1 cellular context compared by ENCODE assay signal in the genomic region with DNA sequence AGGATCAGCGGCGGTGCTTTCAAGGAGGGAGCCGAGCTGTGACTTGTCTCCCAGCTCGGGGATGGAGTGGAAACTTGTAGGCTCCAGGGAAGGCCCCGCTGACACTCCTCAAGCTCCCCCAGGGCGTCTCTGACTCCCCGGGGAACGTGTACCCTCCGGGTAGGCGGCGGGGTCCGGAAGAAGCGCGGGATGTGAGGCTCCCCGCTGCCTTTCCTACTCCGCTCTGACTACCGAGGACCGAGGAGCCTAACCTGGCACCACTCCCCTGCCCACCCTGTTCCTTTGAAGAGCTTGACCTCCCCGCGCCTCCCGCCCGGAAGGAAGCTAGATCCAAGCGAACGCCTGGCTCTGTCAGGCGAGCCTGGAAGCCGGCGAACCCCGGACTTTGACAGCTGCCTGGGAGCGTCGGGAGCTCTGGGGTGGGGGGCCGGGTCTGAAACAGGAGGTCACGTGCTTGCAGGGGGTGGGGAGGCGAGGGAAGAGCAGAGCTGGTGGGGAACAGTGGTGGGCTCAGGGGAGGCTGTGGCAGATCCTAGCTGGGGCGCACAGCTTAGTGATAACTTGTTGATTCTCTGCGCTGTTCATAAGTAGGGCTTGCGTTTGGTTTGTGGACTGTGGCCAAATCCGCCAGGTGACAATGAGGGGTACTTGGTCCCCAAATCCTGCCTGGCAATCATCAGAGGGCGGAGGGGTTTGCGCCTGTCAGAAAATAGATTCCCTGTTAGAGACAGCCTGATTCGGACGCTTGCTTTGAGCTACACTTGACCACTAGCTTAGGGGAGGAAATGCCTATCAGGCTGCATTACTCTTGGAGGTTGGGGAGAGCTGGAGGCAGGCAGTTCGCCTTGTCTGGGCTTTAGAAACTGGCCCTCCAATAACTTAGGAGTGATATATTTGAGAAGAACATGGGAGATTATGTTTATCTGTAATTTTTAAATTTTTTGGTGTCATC.
TF ChIP-seq lines count a peak whose summit lies in the region.

No MANE protein-coding gene starts in this region.

TF ChIP-seq in HepG2, 621 proteins besides CTCF, POLR2A, EP300 and RAD21:
- TF ChIP-seq IKZF4 (CRISPR knock-in tag; IDR thresholded peaks at IDR 0.05; ENCODE audit: borderline replicate concordance, low read depth, not compliant biosample characterization) (no peak), ZFP36L1 (CRISPR knock-in tag; IDR thresholded peaks at IDR 0.05) (no peak), MXI1 (IDR thresholded peaks at IDR 0.05; ENCODE audit: borderline replicate concordance, low read depth, low read length) (no peak), FOXO1 (CRISPR knock-in tag; IDR thresholded peaks at IDR 0.05) (no peak), NFKBIZ (CRISPR knock-in tag; IDR thresholded peaks at IDR 0.05) (no peak), SMAD3 (CRISPR knock-in tag; IDR thresholded peaks at IDR 0.05) (no peak)
- TF ChIP-seq, protein P1, sequence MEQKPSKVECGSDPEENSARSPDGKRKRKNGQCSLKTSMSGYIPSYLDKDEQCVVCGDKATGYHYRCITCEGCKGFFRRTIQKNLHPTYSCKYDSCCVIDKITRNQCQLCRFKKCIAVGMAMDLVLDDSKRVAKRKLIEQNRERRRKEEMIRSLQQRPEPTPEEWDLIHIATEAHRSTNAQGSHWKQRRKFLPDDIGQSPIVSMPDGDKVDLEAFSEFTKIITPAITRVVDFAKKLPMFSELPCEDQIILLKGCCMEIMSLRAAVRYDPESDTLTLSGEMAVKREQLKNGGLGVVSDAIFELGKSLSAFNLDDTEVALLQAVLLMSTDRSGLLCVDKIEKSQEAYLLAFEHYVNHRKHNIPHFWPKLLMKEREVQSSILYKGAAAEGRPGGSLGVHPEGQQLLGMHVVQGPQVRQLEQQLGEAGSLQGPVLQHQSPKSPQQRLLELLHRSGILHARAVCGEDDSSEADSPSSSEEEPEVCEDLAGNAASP (CRISPR knock-in tag; IDR thresholded peaks at IDR 0.05; ENCODE audit: borderline replicate concordance), result no peak
- TF ChIP-seq, protein P2, sequence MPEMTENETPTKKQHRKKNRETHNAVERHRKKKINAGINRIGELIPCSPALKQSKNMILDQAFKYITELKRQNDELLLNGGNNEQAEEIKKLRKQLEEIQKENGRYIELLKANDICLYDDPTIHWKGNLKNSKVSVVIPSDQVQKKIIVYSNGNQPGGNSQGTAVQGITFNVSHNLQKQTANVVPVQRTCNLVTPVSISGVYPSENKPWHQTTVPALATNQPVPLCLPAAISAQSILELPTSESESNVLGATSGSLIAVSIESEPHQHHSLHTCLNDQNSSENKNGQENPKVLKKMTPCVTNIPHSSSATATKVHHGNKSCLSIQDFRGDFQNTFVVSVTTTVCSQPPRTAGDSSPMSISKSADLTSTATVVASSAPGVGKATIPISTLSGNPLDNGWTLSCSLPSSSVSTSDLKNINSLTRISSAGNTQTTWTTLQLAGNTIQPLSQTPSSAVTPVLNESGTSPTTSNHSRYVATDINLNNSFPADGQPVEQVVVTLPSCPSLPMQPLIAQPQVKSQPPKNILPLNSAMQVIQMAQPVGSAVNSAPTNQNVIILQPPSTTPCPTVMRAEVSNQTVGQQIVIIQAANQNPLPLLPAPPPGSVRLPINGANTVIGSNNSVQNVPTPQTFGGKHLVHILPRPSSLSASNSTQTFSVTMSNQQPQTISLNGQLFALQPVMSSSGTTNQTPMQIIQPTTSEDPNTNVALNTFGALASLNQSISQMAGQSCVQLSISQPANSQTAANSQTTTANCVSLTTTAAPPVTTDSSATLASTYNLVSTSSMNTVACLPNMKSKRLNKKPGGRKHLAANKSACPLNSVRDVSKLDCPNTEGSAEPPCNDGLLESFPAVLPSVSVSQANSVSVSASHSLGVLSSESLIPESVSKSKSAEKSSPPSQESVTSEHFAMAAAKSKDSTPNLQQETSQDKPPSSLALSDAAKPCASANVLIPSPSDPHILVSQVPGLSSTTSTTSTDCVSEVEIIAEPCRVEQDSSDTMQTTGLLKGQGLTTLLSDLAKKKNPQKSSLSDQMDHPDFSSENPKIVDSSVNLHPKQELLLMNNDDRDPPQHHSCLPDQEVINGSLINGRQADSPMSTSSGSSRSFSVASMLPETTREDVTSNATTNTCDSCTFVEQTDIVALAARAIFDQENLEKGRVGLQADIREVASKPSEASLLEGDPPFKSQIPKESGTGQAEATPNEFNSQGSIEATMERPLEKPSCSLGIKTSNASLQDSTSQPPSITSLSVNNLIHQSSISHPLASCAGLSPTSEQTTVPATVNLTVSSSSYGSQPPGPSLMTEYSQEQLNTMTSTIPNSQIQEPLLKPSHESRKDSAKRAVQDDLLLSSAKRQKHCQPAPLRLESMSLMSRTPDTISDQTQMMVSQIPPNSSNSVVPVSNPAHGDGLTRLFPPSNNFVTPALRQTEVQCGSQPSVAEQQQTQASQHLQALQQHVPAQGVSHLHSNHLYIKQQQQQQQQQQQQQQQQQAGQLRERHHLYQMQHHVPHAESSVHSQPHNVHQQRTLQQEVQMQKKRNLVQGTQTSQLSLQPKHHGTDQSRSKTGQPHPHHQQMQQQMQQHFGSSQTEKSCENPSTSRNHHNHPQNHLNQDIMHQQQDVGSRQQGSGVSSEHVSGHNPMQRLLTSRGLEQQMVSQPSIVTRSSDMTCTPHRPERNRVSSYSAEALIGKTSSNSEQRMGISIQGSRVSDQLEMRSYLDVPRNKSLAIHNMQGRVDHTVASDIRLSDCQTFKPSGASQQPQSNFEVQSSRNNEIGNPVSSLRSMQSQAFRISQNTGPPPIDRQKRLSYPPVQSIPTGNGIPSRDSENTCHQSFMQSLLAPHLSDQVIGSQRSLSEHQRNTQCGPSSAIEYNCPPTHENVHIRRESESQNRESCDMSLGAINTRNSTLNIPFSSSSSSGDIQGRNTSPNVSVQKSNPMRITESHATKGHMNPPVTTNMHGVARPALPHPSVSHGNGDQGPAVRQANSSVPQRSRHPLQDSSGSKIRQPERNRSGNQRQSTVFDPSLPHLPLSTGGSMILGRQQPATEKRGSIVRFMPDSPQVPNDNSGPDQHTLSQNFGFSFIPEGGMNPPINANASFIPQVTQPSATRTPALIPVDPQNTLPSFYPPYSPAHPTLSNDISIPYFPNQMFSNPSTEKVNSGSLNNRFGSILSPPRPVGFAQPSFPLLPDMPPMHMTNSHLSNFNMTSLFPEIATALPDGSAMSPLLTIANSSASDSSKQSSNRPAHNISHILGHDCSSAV (CRISPR knock-in tag; IDR thresholded peaks at IDR 0.05; ENCODE audit: borderline replicate concordance), result no peak
